ENCODE assay signal across 1 cellular context in the genomic region with DNA sequence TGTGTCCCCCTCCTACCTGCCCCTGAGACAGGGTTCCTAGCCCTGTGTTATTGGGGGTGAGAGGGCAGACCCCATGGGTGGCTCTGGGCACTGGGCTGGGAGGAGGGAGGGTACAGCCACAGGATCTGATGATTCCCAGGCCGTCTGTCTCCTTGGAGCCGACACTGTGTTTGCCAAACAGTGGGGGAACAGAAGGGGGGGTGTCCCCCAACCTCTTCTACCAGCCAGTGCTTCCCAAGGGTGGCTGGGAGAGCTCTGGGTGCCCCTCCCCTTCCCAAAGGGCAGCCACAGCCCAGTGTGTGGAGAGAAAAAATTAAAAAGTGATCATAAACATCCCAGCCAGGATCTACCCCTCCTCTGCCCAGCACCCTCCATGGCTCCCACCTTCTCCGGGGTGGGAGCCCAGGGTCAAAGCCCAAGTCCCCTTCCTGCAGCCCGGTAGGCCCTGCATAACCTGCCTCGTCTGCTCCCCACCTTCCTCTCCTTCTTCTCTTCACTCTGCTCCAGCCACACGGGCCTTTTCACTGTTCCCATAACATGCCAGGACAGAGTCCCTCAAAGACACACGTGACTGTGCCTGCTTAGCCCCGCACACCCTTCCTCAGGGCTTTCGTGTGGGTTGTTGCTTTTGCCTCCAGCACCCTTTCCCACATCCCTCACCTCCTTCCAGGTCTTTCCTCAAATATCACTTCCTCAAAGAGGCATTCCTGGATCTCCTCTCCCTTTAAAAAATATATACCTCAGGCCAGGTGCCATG.
TF ChIP-seq lines count a peak whose summit lies in the region.

No MANE protein-coding gene starts in this region.

TF ChIP-seq in HepG2, 621 proteins besides CTCF, POLR2A, EP300 and RAD21 (continued from another document):
- TF ChIP-seq, protein P1, sequence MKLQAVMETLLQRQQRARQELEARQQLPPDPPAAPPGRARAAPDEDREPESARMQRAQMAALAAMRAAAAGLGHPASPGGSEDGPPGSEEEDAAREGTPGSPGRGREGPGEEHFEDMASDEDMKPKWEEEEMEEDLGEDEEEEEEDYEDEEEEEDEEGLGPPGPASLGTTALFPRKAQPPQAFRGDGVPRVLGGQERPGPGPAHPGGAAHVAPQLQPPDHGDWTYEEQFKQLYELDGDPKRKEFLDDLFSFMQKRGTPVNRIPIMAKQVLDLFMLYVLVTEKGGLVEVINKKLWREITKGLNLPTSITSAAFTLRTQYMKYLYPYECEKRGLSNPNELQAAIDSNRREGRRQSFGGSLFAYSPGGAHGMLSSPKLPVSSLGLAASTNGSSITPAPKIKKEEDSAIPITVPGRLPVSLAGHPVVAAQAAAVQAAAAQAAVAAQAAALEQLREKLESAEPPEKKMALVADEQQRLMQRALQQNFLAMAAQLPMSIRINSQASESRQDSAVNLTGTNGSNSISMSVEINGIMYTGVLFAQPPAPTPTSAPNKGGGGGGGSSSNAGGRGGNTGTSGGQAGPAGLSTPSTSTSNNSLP (IDR thresholded peaks at IDR 0.05; ENCODE audit: low read depth, low read length) = no peak
- TF ChIP-seq, protein P2, sequence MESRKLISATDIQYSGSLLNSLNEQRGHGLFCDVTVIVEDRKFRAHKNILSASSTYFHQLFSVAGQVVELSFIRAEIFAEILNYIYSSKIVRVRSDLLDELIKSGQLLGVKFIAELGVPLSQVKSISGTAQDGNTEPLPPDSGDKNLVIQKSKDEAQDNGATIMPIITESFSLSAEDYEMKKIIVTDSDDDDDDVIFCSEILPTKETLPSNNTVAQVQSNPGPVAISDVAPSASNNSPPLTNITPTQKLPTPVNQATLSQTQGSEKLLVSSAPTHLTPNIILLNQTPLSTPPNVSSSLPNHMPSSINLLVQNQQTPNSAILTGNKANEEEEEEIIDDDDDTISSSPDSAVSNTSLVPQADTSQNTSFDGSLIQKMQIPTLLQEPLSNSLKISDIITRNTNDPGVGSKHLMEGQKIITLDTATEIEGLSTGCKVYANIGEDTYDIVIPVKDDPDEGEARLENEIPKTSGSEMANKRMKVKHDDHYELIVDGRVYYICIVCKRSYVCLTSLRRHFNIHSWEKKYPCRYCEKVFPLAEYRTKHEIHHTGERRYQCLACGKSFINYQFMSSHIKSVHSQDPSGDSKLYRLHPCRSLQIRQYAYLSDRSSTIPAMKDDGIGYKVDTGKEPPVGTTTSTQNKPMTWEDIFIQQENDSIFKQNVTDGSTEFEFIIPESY (CRISPR knock-in tag; IDR thresholded peaks at IDR 0.05) = no peak
- no peak for TF ChIP-seq HDAC6 (IDR thresholded peaks at IDR 0.05; ENCODE audit: low read depth, low read length)
- TF ChIP-seq NCOA5 (CRISPR knock-in tag; IDR thresholded peaks at IDR 0.05) = no peak
- TF ChIP-seq MEIS1 (CRISPR knock-in tag; IDR thresholded peaks at IDR 0.05; ENCODE audit: borderline replicate concordance) = no peak
- no peak for TF ChIP-seq NONO (IDR thresholded peaks at IDR 0.05)
- TF ChIP-seq NONO (CRISPR knock-in tag; conservative IDR thresholded peaks at IDR 0.05) = no peak
- TF ChIP-seq, protein P3, sequence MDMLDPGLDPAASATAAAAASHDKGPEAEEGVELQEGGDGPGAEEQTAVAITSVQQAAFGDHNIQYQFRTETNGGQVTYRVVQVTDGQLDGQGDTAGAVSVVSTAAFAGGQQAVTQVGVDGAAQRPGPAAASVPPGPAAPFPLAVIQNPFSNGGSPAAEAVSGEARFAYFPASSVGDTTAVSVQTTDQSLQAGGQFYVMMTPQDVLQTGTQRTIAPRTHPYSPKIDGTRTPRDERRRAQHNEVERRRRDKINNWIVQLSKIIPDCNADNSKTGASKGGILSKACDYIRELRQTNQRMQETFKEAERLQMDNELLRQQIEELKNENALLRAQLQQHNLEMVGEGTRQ (IDR thresholded peaks at IDR 0.05; ENCODE audit: low read depth, low read length) = no peak
- TF ChIP-seq, protein P3 (CRISPR knock-in tag; IDR thresholded peaks at IDR 0.05; ENCODE audit: borderline replicate concordance) = no peak
